Comparison of ENCODE assay signal across 14 cellular contexts in genomic region chr17:50953518-50953830, GRCh38.
DNase-seq lines count a peak whose midpoint lies in the region; ATAC-seq and TF ChIP-seq lines count a peak whose summit lies in the region.
"Had no signal": no experiment of that assay in that cellular context is flagged by ENCODE, and none has a peak within 500 bp of the region (broad histone marks: within the 10 kb centered on the region; RNA-seq: fewer than 3 reads in every experiment).

No MANE protein-coding gene starts in this region.

- H3K9me3 ChIP-seq in heart right ventricle, result no peaks in the 10 kb centered on the region
- H3K9me3 ChIP-seq in neural cell (ENCODE audit: low read length), result no peaks in the 10 kb centered on the region

- peaks cover 25 to 69% (median 58%) of the 10 kb centered on the region in 9 donors for H3K4me1 ChIP-seq in heart right ventricle

- H3K27me3 Mint-ChIP-seq in dendritic cell treated with granulocyte-macrophage colony-stimulating factor and Interleukin-4, amounts not matched to agents 40 ng/mL and 50 ng/mL, for 4 days, result peaks cover 8% of the 10 kb centered on the region

- WGBS in heart right ventricle, 2 donors, result 83 to 85% methylated on average over 5 of the region's 5 CpGs

- H3K79me2 ChIP-seq in neural cell (replicated peaks; ENCODE audit: insufficient read depth, low read length), result no peaks in the 10 kb centered on the region

- H3K27me3 ChIP-seq in heart right ventricle (no peaks in the 10 kb centered on the region), neural cell (ENCODE audit: insufficient read depth, low read depth, low read length) (no peaks in the 10 kb centered on the region)

- H3K4me3 ChIP-seq in heart right ventricle, result peak overlapping the region in 1 of 10 donors; percentile 6
- no peak overlapping the region for H3K4me3 ChIP-seq in neural cell (ENCODE audit: low read length)

- H2AFZ ChIP-seq in neural cell (ENCODE audit: low read depth, low read length), result no peak overlapping the region

- no peak overlapping the region for H3K4me2 ChIP-seq in neural cell (ENCODE audit: low read length)

- no peak for TF ChIP-seq RAD21 in neural cell (conservative IDR thresholded peaks at IDR 0.05)

- peak overlapping the region; percentile 50 for H3K27ac Mint-ChIP-seq in dendritic cell treated with granulocyte-macrophage colony-stimulating factor and Interleukin-4, amounts not matched to agents 40 ng/mL and 50 ng/mL, for 4 days
- H3K27ac Mint-ChIP-seq: naive B cell had no signal

- H3K4me1 Mint-ChIP-seq in dendritic cell treated with granulocyte-macrophage colony-stimulating factor and Interleukin-4, amounts not matched to agents 40 ng/mL and 50 ng/mL, for 4 days (ENCODE audit: low read depth), result peaks cover 72% of the 10 kb centered on the region

- no peaks in the 10 kb centered on the region for H3F3A ChIP-seq in neural cell (ENCODE audit: insufficient read depth, low read length, poor library complexity, severe bottlenecking)

- ATAC-seq in heart right ventricle (no peak), left cardiac atrium (no peak)

- H3K9me2 ChIP-seq in neural cell (ENCODE audit: insufficient read depth, low read length), result no peaks in the 10 kb centered on the region

- TF ChIP-seq EP300 in neural cell (conservative IDR thresholded peaks at IDR 0.05; ENCODE audit: poor library complexity, severe bottlenecking), result no peak

- no peak for TF ChIP-seq CTCF in heart right ventricle (IDR thresholded peaks at IDR 0.05)
- TF ChIP-seq CTCF in neural cell (IDR thresholded peaks at IDR 0.05; ENCODE audit: poor library complexity, severe bottlenecking), result no peak

- DNase-seq in heart right ventricle (no peak), left cardiac atrium (no peak), NCI-H1930 (lab: John Stamatoyannopoulos, UW) (no peak), COR-L47 (lab: John Stamatoyannopoulos, UW) (no peak), 8988T (no peak)
- DNase-seq in stimulated activated CD8-positive, alpha-beta memory T cell treated with anti-CD3 and anti-CD28 coated beads, Interleukin-4, amount 100 ng/mL, for 48 hours, result no peak
- DNase-seq: activated T-cell treated with anti-CD3 and anti-CD28 coated beads, Interleukin-2, amount 50 U/mL, for 1 hour; KBM-7; naive B cell; NCI-H748 treated with DMSO at 0.1 percent for 48 hours; SIG-M5; small intestine had no signal

- H3K36me3 Mint-ChIP-seq in dendritic cell treated with granulocyte-macrophage colony-stimulating factor and Interleukin-4, amounts not matched to agents 40 ng/mL and 50 ng/mL, for 4 days (ENCODE audit: low read depth), result no peaks in the 10 kb centered on the region
- H3K36me3 Mint-ChIP-seq: naive B cell had no signal

- peaks cover 0 to 5% (median 0%) of the 10 kb centered on the region in 9 donors for H3K36me3 ChIP-seq in heart right ventricle
- no peaks in the 10 kb centered on the region for H3K36me3 ChIP-seq in neural cell (ENCODE audit: insufficient read depth, low read length)

- intact Hi-C loops in heart right ventricle (cut with DNase I) (loop anchor here in 8 of 10 donors (5.0 to 10.0 kb wide), 6 partner anchors 101 to 1609 kb away; partner anchors contain the start of gene SPATA20 (in 4 of the 8)), left cardiac atrium (cut with DNase I) (loop anchor here (5.0 to 10.0 kb wide), 3 partner anchors 106 to 409 kb away; partner anchors contain the start of gene SPATA20 (in 1 of the 2))
- intact Hi-C loops in dendritic cell treated with granulocyte-macrophage colony-stimulating factor and Interleukin-4, amounts not matched to agents 40 ng/mL and 50 ng/mL, for 4 days (cut with micrococcal nuclease), result no loop called here

- H4K20me1 ChIP-seq in neural cell (ENCODE audit: insufficient read depth), result no peaks in the 10 kb centered on the region

- H3K9ac ChIP-seq in neural cell (ENCODE audit: low read length), result peak overlapping the region; percentile 34

- H3K4me3 Mint-ChIP-seq in dendritic cell treated with granulocyte-macrophage colony-stimulating factor and Interleukin-4, amounts not matched to agents 40 ng/mL and 50 ng/mL, for 4 days, result no peak overlapping the region
- H3K4me3 Mint-ChIP-seq: naive B cell had no signal

- peak overlapping the region in 9 of 10 donors; percentile 17 to 86 (median 66) for H3K27ac ChIP-seq in heart right ventricle
- no peak overlapping the region for H3K27ac ChIP-seq in neural cell (ENCODE audit: low read length)

- no peaks in the 10 kb centered on the region for H3K9me3 Mint-ChIP-seq in dendritic cell treated with granulocyte-macrophage colony-stimulating factor and Interleukin-4, amounts not matched to agents 40 ng/mL and 50 ng/mL, for 4 days
- H3K9me3 Mint-ChIP-seq: naive B cell had no signal

TF ChIP-seq in neural cell, 6 proteins besides CTCF, POLR2A, EP300 and RAD21:
- no peak for TF ChIP-seq TAF1 (IDR thresholded peaks at IDR 0.05; ENCODE audit: low read depth)
- no peak for TF ChIP-seq POLR2AphosphoS5 (IDR thresholded peaks at IDR 0.05)
- TF ChIP-seq, protein P1, sequence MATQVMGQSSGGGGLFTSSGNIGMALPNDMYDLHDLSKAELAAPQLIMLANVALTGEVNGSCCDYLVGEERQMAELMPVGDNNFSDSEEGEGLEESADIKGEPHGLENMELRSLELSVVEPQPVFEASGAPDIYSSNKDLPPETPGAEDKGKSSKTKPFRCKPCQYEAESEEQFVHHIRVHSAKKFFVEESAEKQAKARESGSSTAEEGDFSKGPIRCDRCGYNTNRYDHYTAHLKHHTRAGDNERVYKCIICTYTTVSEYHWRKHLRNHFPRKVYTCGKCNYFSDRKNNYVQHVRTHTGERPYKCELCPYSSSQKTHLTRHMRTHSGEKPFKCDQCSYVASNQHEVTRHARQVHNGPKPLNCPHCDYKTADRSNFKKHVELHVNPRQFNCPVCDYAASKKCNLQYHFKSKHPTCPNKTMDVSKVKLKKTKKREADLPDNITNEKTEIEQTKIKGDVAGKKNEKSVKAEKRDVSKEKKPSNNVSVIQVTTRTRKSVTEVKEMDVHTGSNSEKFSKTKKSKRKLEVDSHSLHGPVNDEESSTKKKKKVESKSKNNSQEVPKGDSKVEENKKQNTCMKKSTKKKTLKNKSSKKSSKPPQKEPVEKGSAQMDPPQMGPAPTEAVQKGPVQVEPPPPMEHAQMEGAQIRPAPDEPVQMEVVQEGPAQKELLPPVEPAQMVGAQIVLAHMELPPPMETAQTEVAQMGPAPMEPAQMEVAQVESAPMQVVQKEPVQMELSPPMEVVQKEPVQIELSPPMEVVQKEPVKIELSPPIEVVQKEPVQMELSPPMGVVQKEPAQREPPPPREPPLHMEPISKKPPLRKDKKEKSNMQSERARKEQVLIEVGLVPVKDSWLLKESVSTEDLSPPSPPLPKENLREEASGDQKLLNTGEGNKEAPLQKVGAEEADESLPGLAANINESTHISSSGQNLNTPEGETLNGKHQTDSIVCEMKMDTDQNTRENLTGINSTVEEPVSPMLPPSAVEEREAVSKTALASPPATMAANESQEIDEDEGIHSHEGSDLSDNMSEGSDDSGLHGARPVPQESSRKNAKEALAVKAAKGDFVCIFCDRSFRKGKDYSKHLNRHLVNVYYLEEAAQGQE (IDR thresholded peaks at IDR 0.05; ENCODE audit: borderline replicate concordance), result no peak
- TF ChIP-seq MXI1 (conservative IDR thresholded peaks at IDR 0.05; ENCODE audit: poor library complexity, severe bottlenecking), result no peak
- no peak for TF ChIP-seq EZH2 (IDR thresholded peaks at IDR 0.05; ENCODE audit: borderline replicate concordance, insufficient read depth, low read length, poor library complexity, severe bottlenecking)
- no peak for TF ChIP-seq SMC3 (conservative IDR thresholded peaks at IDR 0.05; ENCODE audit: poor library complexity)
